Comparison of ENCODE assay signal across 13 cellular contexts in the genomic region with DNA sequence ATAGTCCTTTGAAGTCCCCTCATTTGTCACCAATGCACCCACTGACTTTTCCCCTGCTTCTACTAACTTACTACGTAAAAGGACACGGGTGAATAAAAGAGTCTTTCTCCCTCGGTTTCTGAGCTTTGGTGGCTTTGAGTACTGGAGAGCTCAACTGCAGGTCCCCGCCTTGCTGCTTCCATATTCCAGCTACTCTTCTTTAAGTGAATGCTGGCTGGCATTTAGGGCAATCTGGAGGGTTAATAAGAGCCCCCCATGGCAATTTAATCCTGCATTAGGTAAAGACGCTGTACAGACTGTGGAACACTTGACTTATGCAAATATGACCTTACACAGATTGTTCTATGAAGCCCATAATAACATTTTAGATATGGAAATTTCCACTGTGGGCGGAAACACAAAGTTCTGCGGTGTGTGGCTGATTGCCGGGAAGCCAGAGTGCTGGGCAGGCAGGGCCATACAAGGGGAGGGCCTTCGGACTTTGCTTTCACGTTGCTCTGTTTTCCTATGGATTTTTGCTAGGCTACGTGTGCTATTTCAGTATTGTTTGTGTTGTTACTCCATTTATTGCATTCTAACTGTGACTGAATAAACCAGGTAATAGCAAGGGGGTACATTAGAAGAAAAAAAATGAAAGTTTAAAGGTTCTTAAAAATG.
A peak's percentile ranks its signal among the peaks of the same experiment; 100 is the strongest.
DNase-seq lines count a peak whose midpoint lies in the region; ATAC-seq and TF ChIP-seq lines count a peak whose summit lies in the region.
"Had no signal": no experiment of that assay in that cellular context is flagged by ENCODE, and none has a peak within 500 bp of the region (broad histone marks: within the 10 kb centered on the region; RNA-seq: fewer than 3 reads in every experiment).

No MANE protein-coding gene starts in this region.

- TF ChIP-seq POLR2A in heart left ventricle (IDR thresholded peaks at IDR 0.05) = no peak

- ATAC-seq in GM18511 (IDR thresholded peaks at IDR 0.05; ENCODE audit: unreplicated experiment) (peak; percentile 37), GM19463 (IDR thresholded peaks at IDR 0.05; ENCODE audit: unreplicated experiment) (peak; percentile 48), HG02885 (IDR thresholded peaks at IDR 0.05; ENCODE audit: poor library complexity, unreplicated experiment) (peak; percentile 70), heart left ventricle (no peak)
- ATAC-seq: esophagus mucosa had no signal

- H3K27me3 ChIP-seq in heart left ventricle = peaks cover 0 to under 1% (median 0%) of the 10 kb centered on the region in 9 donors
- H3K27me3 ChIP-seq: SJCRH30 had no signal

- no peaks in the 10 kb centered on the region for H3K36me3 ChIP-seq in heart left ventricle
- H3K36me3 ChIP-seq: SJCRH30 had no signal

- WGBS in heart left ventricle, 4 donors = 81 to 86% (median 84%) methylated on average over 11 of the region's 11 CpGs

- no peak overlapping the region for H3K27ac ChIP-seq in heart left ventricle
- H3K27ac ChIP-seq: SJCRH30 had no signal

- no peak for TF ChIP-seq CTCF in heart left ventricle (IDR thresholded peaks at IDR 0.05)

- H3K4me1 ChIP-seq in heart left ventricle = no peaks in the 10 kb centered on the region
- H3K4me1 ChIP-seq: Caco-2, SJCRH30 had no signal

- no peak overlapping the region for H3K4me3 ChIP-seq in heart left ventricle
- H3K4me3 ChIP-seq: SJCRH30 had no signal

- intact Hi-C loops in heart left ventricle (cut with DNase I) = no loop called here

- DNase-seq in NCI-H524 treated with DMSO at 0.1 percent for 48 hours (lab: John Stamatoyannopoulos, UW) (peak; percentile 66), SHP77 (lab: John Stamatoyannopoulos, UW) (no peak), amniotic stem cell (lab: John Stamatoyannopoulos, UW) (no peak), heart left ventricle (no peak), HT-29 (ENCODE audit: low spot score) (no peak)
- DNase-seq: GDM1, NCI-H2171, SJCRH30 had no signal

- no peaks in the 10 kb centered on the region for H3K9me3 ChIP-seq in heart left ventricle
- H3K9me3 ChIP-seq: SJCRH30 had no signal

Comparison
In these comparisons a context has a peak if more than half of its experiments do, and no peak if none do; other contexts are left out.
1. ATAC-seq: peak in GM18511 (single experiment), GM19463 (single experiment) and HG02885 (single experiment); none in heart left ventricle (0 of 4).